In the genomic region with DNA sequence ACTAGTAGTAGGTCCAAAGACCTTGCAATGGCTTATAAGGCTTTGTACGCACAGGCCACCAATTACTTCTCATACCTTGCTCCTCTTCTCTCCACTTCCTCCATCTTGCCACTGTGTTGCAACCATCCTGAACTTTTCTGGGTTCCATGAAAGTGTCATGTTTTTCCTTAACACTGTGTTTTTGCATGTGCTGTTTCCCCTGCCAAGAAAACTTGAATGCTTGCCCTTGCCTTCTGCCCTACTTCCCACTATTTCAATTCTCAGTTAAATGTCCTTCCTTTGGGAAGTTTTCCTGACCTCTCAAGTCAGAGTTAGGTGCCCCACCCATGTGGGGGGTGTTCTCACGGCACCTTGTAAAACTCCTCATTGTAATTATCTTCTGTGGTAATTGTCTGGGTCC, we compare ENCODE assay signal across 22 cellular contexts.
DNase-seq lines count a peak whose midpoint lies in the region; ATAC-seq and TF ChIP-seq lines count a peak whose summit lies in the region.
"Had no signal": no experiment of that assay in that cellular context is flagged by ENCODE, and none has a peak within 500 bp of the region (broad histone marks: within the 10 kb centered on the region; RNA-seq: fewer than 3 reads in every experiment).

No MANE protein-coding gene starts in this region.

- DNase-seq in Right ventricle myocardium superior: no peak
- no peak for DNase-seq in cardiac septum (ENCODE audit: low spot score)
- no peak for DNase-seq in left ventricle myocardium superior
- DNase-seq in sciatic nerve (ENCODE audit: low spot score): no peak
- no peak for DNase-seq in GM20000 (ENCODE audit: low spot score)
- DNase-seq in SW480 (ENCODE audit: low spot score): no peak
- DNase-seq in NCI-H1105 (lab: John Stamatoyannopoulos, UW): no peak
- DNase-seq: 8988T, ACHN, DMS153, DND-41, NCI-H1048, NCI-H1417 treated with DMSO at 0.1 percent for 48 hours, NCI-H1694 treated with DMSO at 0.1 percent for 48 hours, NCI-H2081, NCI-H226, NCI-H510A, NCI-H69, SIG-M5 had no signal

- no peak for TF ChIP-seq CTCF in GM20000 (IDR thresholded peaks at IDR 0.05; ENCODE audit: extremely low read depth, missing control alignments)

- ATAC-seq in Right ventricle myocardium superior (ENCODE audit: poor library complexity) (peak; percentile 78), left ventricle myocardium superior (peak; percentile 68), sciatic nerve (peak; percentile 75), HG02970 (IDR thresholded peaks at IDR 0.05; ENCODE audit: low FRiP score, unreplicated experiment) (no peak)
- ATAC-seq: HCT116, Panc1 had no signal

- intact Hi-C loops in Right ventricle myocardium superior (cut with DNase I) (no loop called here), cardiac septum (cut with DNase I) (no loop called here), left ventricle myocardium superior (cut with micrococcal nuclease) (no loop called here), sciatic nerve (cut with DNase I) (no loop called here)
